Comparison of ENCODE assay signal across 17 cellular contexts in the genomic region with DNA sequence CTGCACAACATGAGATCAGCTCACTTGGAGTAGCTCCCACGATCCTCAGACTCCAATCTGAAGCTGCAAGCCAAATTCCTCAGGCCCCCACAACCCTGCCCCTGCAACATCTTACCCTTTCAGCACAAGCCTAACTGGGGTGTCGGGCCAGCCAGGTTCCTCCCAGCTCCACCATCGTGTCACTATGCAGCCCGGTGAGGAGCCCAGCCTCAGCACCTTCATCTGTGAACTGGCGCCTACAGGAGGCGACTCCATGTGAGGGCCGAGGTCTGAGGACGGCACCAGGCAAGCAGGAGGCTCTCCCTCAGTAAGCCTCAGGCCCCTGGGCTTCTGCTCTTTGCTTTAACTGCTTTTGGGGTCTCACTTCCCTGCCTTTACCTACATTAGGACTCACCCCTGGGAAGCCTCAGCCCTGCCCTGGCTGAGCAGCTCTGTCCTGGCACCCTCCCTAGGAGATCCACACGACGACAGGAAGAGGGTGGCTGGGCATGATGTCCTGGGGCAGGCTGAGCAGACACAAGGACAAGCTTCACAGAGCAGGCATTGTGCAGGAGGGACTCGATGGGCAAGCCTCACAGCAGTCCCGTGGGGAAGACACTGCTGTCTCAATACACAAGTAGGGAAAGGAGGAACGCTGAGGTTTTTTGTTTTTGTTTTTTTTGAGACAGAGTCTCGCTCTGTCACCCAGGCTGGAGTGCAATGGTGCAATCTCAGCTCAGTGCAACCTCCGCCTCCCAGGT.
DNase-seq lines count a peak whose midpoint lies in the region; ATAC-seq and TF ChIP-seq lines count a peak whose summit lies in the region.
"Had no signal": no experiment of that assay in that cellular context is flagged by ENCODE, and none has a peak within 500 bp of the region (broad histone marks: within the 10 kb centered on the region; RNA-seq: fewer than 3 reads in every experiment).

No MANE protein-coding gene starts in this region.

- no peaks in the 10 kb centered on the region for H3K9me1 ChIP-seq in IMR-90 (ENCODE audit: insufficient read depth, low read length)

- no peak overlapping the region for H4K5ac ChIP-seq in IMR-90 (ENCODE audit: low read depth, low read length)

- peaks cover 36% of the 10 kb centered on the region for H3K4me1 ChIP-seq in BLaER1
- H3K4me1 ChIP-seq in IMR-90 (ENCODE audit: control insufficient read depth, insufficient read depth, low read length): no peaks in the 10 kb centered on the region
- peaks cover 6% of the 10 kb centered on the region for H3K4me1 ChIP-seq in neural progenitor cell

- peaks cover 7% of the 10 kb centered on the region for H3F3A ChIP-seq in neural progenitor cell (ENCODE audit: low read depth)

- H3K4me1 Mint-ChIP-seq in WTC11 (0 out of 2 replicates have a peak, but pooled peaks cover 4% of the 10 kb centered on the region), neural progenitor cell (peaks cover 11% of the 10 kb centered on the region)
- H3K4me1 Mint-ChIP-seq: CD4-positive, alpha-beta memory T cell had no signal

- peak overlapping the region; percentile 43 for H2AFZ ChIP-seq in IMR-90 (replicated peaks; ENCODE audit: low read length, poor library complexity)
- no peak overlapping the region for H2AFZ ChIP-seq in neural progenitor cell (replicated peaks)

- H4K8ac ChIP-seq in IMR-90 (ENCODE audit: low read depth in 2 of 2, low read length in 2 of 2): no peak overlapping the region

- WGBS in IMR-90 (ENCODE audit: extremely low coverage in 2 of 2, insufficient read length in 1 of 2), 2 experiments: 69% methylated on average over 3 of the region's 15 CpGs; no CpG with 5 or more reads in 1 of the 2 experiments

- H3K56ac ChIP-seq in IMR-90 (ENCODE audit: extremely low read depth, insufficient read depth, low read length): no peak overlapping the region

- intact Hi-C loops in IMR-90 (cut with micrococcal nuclease): no loop called here

- H4K20me1 ChIP-seq in BLaER1 (no peaks in the 10 kb centered on the region), IMR-90 (ENCODE audit: insufficient read depth, low read length) (no peaks in the 10 kb centered on the region), neural progenitor cell (ENCODE audit: low read depth) (no peaks in the 10 kb centered on the region)

- ATAC-seq in IMR-90 (ENCODE audit: low read depth) (no peak), WTC11 (no peak), GM21526 (IDR thresholded peaks at IDR 0.05; ENCODE audit: low FRiP score, unreplicated experiment) (no peak), GM18520 (IDR thresholded peaks at IDR 0.05; ENCODE audit: unreplicated experiment) (no peak), HG03135 (IDR thresholded peaks at IDR 0.05; ENCODE audit: unreplicated experiment) (no peak)
- ATAC-seq: HCT116 had no signal

- TF ChIP-seq RAD21 in IMR-90 (IDR thresholded peaks at IDR 0.05; ENCODE audit: low read length): no peak

- H3K4me3 Mint-ChIP-seq in WTC11 (no peak overlapping the region), neural progenitor cell (no peak overlapping the region)
- H3K4me3 Mint-ChIP-seq: CD4-positive, alpha-beta memory T cell had no signal

- H3K27ac ChIP-seq in BLaER1 (no peak overlapping the region), IMR-90 (ENCODE audit: insufficient read depth, low read length) (no peak overlapping the region), neural progenitor cell (no peak overlapping the region)
- H3K27ac ChIP-seq: C4-2B had no signal

- no peaks in the 10 kb centered on the region for H3K36me3 ChIP-seq in BLaER1
- no peaks in the 10 kb centered on the region for H3K36me3 ChIP-seq in IMR-90 (ENCODE audit: control insufficient read depth, insufficient read depth, low read length)
- H3K36me3 ChIP-seq in neural progenitor cell: no peaks in the 10 kb centered on the region

- H3K27ac Mint-ChIP-seq in WTC11 (peak overlapping the region; percentile 37; the same call in 1 of the 2 replicates), neural progenitor cell (peak overlapping the region; percentile 89)

- dilution Hi-C loops in IMR-90 (cut with HindIII; ENCODE audit: low sequenced_read_pairs, unreplicated experiment): no loop called here

- H3K9me3 ChIP-seq in BLaER1 (no peaks in the 10 kb centered on the region; the same call in 1 of the 2 replicates), IMR-90 (ENCODE audit: control insufficient read depth, insufficient read depth, low read length) (peaks cover 63% of the 10 kb centered on the region), neural progenitor cell (ENCODE audit: low read depth) (no peaks in the 10 kb centered on the region)

- H3K9me3 Mint-ChIP-seq in WTC11 (peaks cover 7% of the 10 kb centered on the region; the same call in 1 of the 2 replicates), neural progenitor cell (peaks cover 6% of the 10 kb centered on the region)
- H3K9me3 Mint-ChIP-seq: CD4-positive, alpha-beta memory T cell had no signal

- no TSS peak for BruUV-seq in IMR-90 (replicated peaks; lab: Mats Ljungman, UMichigan)

- no peak overlapping the region for H2BK5ac ChIP-seq in IMR-90 (ENCODE audit: low read depth, low read length, poor library complexity, severe bottlenecking)

- no peak overlapping the region for H4K91ac ChIP-seq in IMR-90 (ENCODE audit: insufficient read depth, low read depth, low read length)

- no peak overlapping the region for H3K23ac ChIP-seq in IMR-90 (ENCODE audit: low read depth, low read length)

- H3K18ac ChIP-seq in IMR-90 (ENCODE audit: low read depth, low read length): no peak overlapping the region

- no peak overlapping the region for H3K14ac ChIP-seq in IMR-90 (replicated peaks; ENCODE audit: low read depth, low read length)

- TF ChIP-seq CTCF in IMR-90 (conservative IDR thresholded peaks at IDR 0.05; ENCODE audit: low read depth, low read length) (no peak), WTC11 (IDR thresholded peaks at IDR 0.05) (no peak), neural progenitor cell (IDR thresholded peaks at IDR 0.05) (no peak)

- no peak overlapping the region for H2AK9ac ChIP-seq in IMR-90 (replicated peaks; ENCODE audit: low read depth, low read length, poor library complexity)

- in situ Hi-C loops in IMR-90 (cut with MboI; ENCODE audit: low sequenced_read_pairs): no loop called here

- CTCF ChIA-PET in IMR-90 (lab: Yijun Ruan, JAX) (no interaction called here), WTC11 (lab: Charles Lee) (no interaction called here)

- no peak overlapping the region for H2BK15ac ChIP-seq in IMR-90 (ENCODE audit: low read depth, low read length)

- peaks cover 4% of the 10 kb centered on the region; the same call in 1 of the 2 replicates for H3K27me3 ChIP-seq in BLaER1
- H3K27me3 ChIP-seq in IMR-90 (ENCODE audit: control insufficient read depth, insufficient read depth, low read length): no peaks in the 10 kb centered on the region
- no peaks in the 10 kb centered on the region for H3K27me3 ChIP-seq in neural progenitor cell

- H3K4me3 ChIP-seq in BLaER1: no peak overlapping the region
- H3K4me3 ChIP-seq in IMR-90 (ENCODE audit: insufficient read depth, low read depth, low read length): no peak overlapping the region
- no peak overlapping the region for H3K4me3 ChIP-seq in neural progenitor cell

- no peaks in the 10 kb centered on the region for H3K79me1 ChIP-seq in IMR-90 (ENCODE audit: low read depth in 1 of 2, low read length in 2 of 2)

- H3K9ac ChIP-seq in BLaER1: no peak overlapping the region
- no peak overlapping the region for H3K9ac ChIP-seq in IMR-90 (ENCODE audit: low read depth, low read length)
- H3K9ac ChIP-seq in neural progenitor cell: no peak overlapping the region

- H3K36me3 Mint-ChIP-seq in WTC11 (no peaks in the 10 kb centered on the region; the same call in 1 of the 2 replicates), neural progenitor cell (no peaks in the 10 kb centered on the region)

- H2BK120ac ChIP-seq in IMR-90 (ENCODE audit: low read depth, low read length): no peak overlapping the region

- H3K27me3 Mint-ChIP-seq in WTC11 (ENCODE audit: low read depth) (peaks cover 2% of the 10 kb centered on the region; the same call in 1 of the 2 replicates), neural progenitor cell (ENCODE audit: insufficient read depth, low read depth) (peaks cover 8% of the 10 kb centered on the region)
- H3K27me3 Mint-ChIP-seq: CD4-positive, alpha-beta memory T cell had no signal

- DNase-seq in IMR-90 (no peak), WTC11 (ENCODE audit: low spot score) (no peak), neural progenitor cell (ENCODE audit: low spot score) (no peak), HuH-7 (ENCODE audit: low spot score) (no peak)
- DNase-seq: 8988T; AML-193; CD4-positive, alpha-beta memory T cell; COR-L47; DMS153; DMS79 treated with DMSO at 0.1 percent for 48 hours; GDM1 had no signal

- no peaks in the 10 kb centered on the region for H3K79me2 ChIP-seq in neural progenitor cell (ENCODE audit: low read depth)

- H2BK20ac ChIP-seq in IMR-90 (ENCODE audit: low read depth, low read length): no peak overlapping the region

- H3K4ac ChIP-seq in IMR-90 (ENCODE audit: low read depth, low read length): no peak overlapping the region

- H2AK5ac ChIP-seq in IMR-90 (ENCODE audit: low read depth, low read length): no peak overlapping the region

- TF ChIP-seq POLR2A in IMR-90 (IDR thresholded peaks at IDR 0.05; ENCODE audit: low read depth, low read length): no peak

- POLR2A ChIA-PET in IMR-90 (lab: Charles Lee; ENCODE audit: unreplicated experiment): no interaction called here
- POLR2A ChIA-PET in WTC11 (lab: Charles Lee): no interaction called here

- H3K4me2 ChIP-seq in BLaER1: peak overlapping the region; percentile 39
- H3K4me2 ChIP-seq in IMR-90 (ENCODE audit: low read depth, low read length): no peak overlapping the region
- H3K4me2 ChIP-seq in neural progenitor cell: no peak overlapping the region

TF ChIP-seq in IMR-90, 13 proteins besides CTCF, POLR2A, EP300 and RAD21:
- no peak for TF ChIP-seq MAFK (IDR thresholded peaks at IDR 0.05; ENCODE audit: low read depth, low read length)
- TF ChIP-seq MAZ (IDR thresholded peaks at IDR 0.05; ENCODE audit: borderline replicate concordance, low read depth, low read length): no peak
- TF ChIP-seq NFE2L2 (IDR thresholded peaks at IDR 0.05; ENCODE audit: low read depth, low read length): no peak
- no peak for TF ChIP-seq RFX5 (IDR thresholded peaks at IDR 0.05; ENCODE audit: low read depth, low read length)
- no peak for TF ChIP-seq CHD1 (IDR thresholded peaks at IDR 0.05; ENCODE audit: low read depth, low read length)
TF ChIP-seq in IMR-90: peak in this region for 0.

TF ChIP-seq in WTC11, 78 proteins besides CTCF, POLR2A, EP300 and RAD21 (continues in another document):
- no peak for TF ChIP-seq EMX1 (CRISPR knock-in tag; IDR thresholded peaks at IDR 0.05)
- TF ChIP-seq, protein P1, sequence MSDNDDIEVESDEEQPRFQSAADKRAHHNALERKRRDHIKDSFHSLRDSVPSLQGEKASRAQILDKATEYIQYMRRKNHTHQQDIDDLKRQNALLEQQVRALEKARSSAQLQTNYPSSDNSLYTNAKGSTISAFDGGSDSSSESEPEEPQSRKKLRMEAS (CRISPR knock-in tag; IDR thresholded peaks at IDR 0.05): no peak
- TF ChIP-seq SMAD3 (CRISPR knock-in tag; IDR thresholded peaks at IDR 0.05; ENCODE audit: borderline replicate concordance): no peak
